ENCODE assay signal across 8 cellular contexts in the genomic region with DNA sequence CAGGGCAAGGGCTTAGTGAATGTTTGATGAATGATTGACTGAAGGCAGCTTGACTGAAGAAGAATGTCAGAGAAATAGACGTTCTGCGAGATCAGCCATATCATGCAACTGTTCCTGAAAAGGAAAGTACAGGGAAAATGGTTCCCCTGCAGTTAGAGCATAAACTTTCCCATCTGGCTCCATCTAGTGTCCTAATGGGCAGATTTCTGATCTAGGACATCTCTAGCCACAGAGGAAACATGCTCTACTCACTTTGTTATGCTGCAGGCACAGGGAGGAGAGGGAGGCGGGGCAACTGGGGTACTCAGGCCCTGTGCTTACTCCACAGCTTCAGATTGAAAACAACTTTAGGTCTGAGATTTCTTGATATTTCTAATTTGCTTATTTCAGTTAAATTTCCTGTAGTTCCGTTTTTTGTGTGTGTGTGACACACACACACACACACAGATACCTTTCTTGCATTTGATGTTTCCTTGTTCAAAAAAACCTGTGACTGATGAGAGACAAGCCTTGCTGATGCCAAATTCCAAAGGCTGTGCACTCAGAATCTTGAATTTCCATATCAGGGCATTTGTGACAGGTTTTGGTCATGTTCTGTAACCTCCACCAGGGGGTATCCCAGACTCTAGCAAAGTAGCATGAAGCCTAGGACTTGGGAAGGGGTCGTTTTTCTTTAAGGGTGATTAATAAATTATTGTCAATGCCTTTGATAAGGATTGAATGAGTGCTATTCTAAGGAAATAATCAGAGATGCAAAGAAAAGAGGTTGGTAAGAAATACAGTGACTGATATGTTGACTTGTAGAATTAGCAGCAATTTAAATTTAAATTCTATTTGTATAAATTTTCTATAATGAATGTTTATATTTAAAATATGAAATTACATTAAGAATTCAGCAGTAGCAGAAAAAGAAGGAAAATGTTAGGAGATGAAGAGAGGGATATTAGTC.
DNase-seq lines count a peak whose midpoint lies in the region; ATAC-seq and TF ChIP-seq lines count a peak whose summit lies in the region.

No MANE protein-coding gene starts in this region.

- peaks cover under 1 to 3% (median 3%) of the 10 kb centered on the region in 3 donors for H3K27me3 Mint-ChIP-seq in CD14-positive monocyte (ENCODE audit: low read depth in 3 of 3)

- no peak overlapping the region for H3K4me2 ChIP-seq in mesenchymal stem cell (ENCODE audit: low read length, poor library complexity, severe bottlenecking)

- H3K9ac ChIP-seq in mesenchymal stem cell (ENCODE audit: low read length), result peak overlapping the region; percentile 65

- ATAC-seq in gastroesophageal sphincter, result no peak

- no peak overlapping the region for H2BK12ac ChIP-seq in mesenchymal stem cell (ENCODE audit: low read length in 2 of 2)

- H3K9me3 ChIP-seq in A673 (ENCODE audit: low read depth, low read length, poor library complexity, severe bottlenecking) (no peaks in the 10 kb centered on the region), mesenchymal stem cell (ENCODE audit: control insufficient read depth, low read length) (no peaks in the 10 kb centered on the region), gastroesophageal sphincter (no peaks in the 10 kb centered on the region), vagina (no peaks in the 10 kb centered on the region)

- no peak overlapping the region for H3K4me3 ChIP-seq in A673 (ENCODE audit: low read depth, low read length, poor library complexity, severe bottlenecking)
- no peak overlapping the region for H3K4me3 ChIP-seq in mesenchymal stem cell (ENCODE audit: insufficient read depth in 1 of 2, low read depth in 1 of 2, low read length in 2 of 2)
- H3K4me3 ChIP-seq in gastroesophageal sphincter, result no peak overlapping the region
- H3K4me3 ChIP-seq in vagina, result no peak overlapping the region

- no peaks in the 10 kb centered on the region for H3K36me3 Mint-ChIP-seq in CD14-positive monocyte

- intact Hi-C loops in A673 (cut with micrococcal nuclease; ENCODE audit: unreplicated experiment) (loop anchor here (1.0 to 10.0 kb wide), 3 partner anchors 344 to 1416 kb away; no protein-coding TSS in a partner anchor), CD14-positive monocyte (cut with micrococcal nuclease) (no loop called here), vagina (cut with DNase I) (no loop called here)

- H2AFZ ChIP-seq in mesenchymal stem cell (ENCODE audit: low read depth, low read length), result no peak overlapping the region

- BruUV-seq in A673 (replicated peaks; lab: Mats Ljungman, UMichigan), result no TSS peak

- H2BK120ac ChIP-seq in mesenchymal stem cell (ENCODE audit: low read depth, low read length), result no peak overlapping the region

- peaks cover 9% of the 10 kb centered on the region for H3K4me1 ChIP-seq in A673 (ENCODE audit: insufficient read depth, low read length, poor library complexity, severe bottlenecking)
- no peaks in the 10 kb centered on the region for H3K4me1 ChIP-seq in mesenchymal stem cell (ENCODE audit: control insufficient read depth, insufficient read depth, low read depth, low read length)
- no peaks in the 10 kb centered on the region for H3K4me1 ChIP-seq in gastroesophageal sphincter
- H3K4me1 ChIP-seq in vagina, result no peaks in the 10 kb centered on the region

- no peaks in the 10 kb centered on the region for H3K4me1 Mint-ChIP-seq in CD14-positive monocyte

- no peak overlapping the region for H3K23ac ChIP-seq in mesenchymal stem cell (ENCODE audit: low read length in 2 of 2)

- no peaks in the 10 kb centered on the region for H3K27me3 ChIP-seq in A673 (replicated peaks; ENCODE audit: insufficient read depth, low read depth, low read length, poor library complexity)
- no peaks in the 10 kb centered on the region for H3K27me3 ChIP-seq in mesenchymal stem cell (ENCODE audit: control insufficient read depth in 1 of 2, insufficient read depth in 1 of 2, low read length in 2 of 2)
- H3K27me3 ChIP-seq in gastroesophageal sphincter, result peaks cover 4% of the 10 kb centered on the region
- no peaks in the 10 kb centered on the region for H3K27me3 ChIP-seq in vagina

- no peaks in the 10 kb centered on the region for H3K9me3 Mint-ChIP-seq in CD14-positive monocyte

- no peak overlapping the region for H4K8ac ChIP-seq in mesenchymal stem cell (ENCODE audit: low read length)

- in situ Hi-C loops in GM13977 (cut with MboI; ENCODE audit: low pct_unique_long_range_greater_than_20kb, low sequenced_read_pairs, unreplicated experiment), result loop anchor here (25.0 kb wide), 1 partner anchor 1421 kb away; no protein-coding TSS in a partner anchor

- no peak overlapping the region for H3K14ac ChIP-seq in mesenchymal stem cell (ENCODE audit: low read length in 2 of 2)

- H3K4ac ChIP-seq in mesenchymal stem cell (ENCODE audit: low read depth in 1 of 2, low read length in 2 of 2), result no peak overlapping the region

- H3K4me3 Mint-ChIP-seq in CD14-positive monocyte, result no peak overlapping the region

- no peak overlapping the region for H2BK15ac ChIP-seq in mesenchymal stem cell (ENCODE audit: low read depth, poor library complexity, severe bottlenecking)

- DNase-seq in A673 (ENCODE audit: low spot score), result peak; percentile 84
- DNase-seq in GM13977 (ENCODE audit: low spot score), result no peak
- DNase-seq in NCI-H2171 treated with DMSO at 0.1 percent for 48 hours (lab: John Stamatoyannopoulos, UW), result peak; percentile 78
- DNase-seq in brain pericyte (ENCODE audit: low read depth, low spot score), result peak; percentile 5
- peak; percentile 35 for DNase-seq in mesenchymal stem cell
- DNase-seq in CD14-positive monocyte (ENCODE audit: low spot score), result no peak
- no peak for DNase-seq in vagina (ENCODE audit: extremely low spot score in 2 of 2)

- H2BK5ac ChIP-seq in mesenchymal stem cell (ENCODE audit: low read depth, low read length, poor library complexity, severe bottlenecking), result no peak overlapping the region

- no peak overlapping the region for H3K18ac ChIP-seq in mesenchymal stem cell (ENCODE audit: low read depth in 1 of 2, low read length in 2 of 2)

- TF ChIP-seq CTCF in A673 (conservative IDR thresholded peaks at IDR 0.05; ENCODE audit: low read depth, low read length), result peak; percentile 71
- peak; percentile 31 for TF ChIP-seq CTCF in GM13977 (IDR thresholded peaks at IDR 0.05; ENCODE audit: extremely low read depth, insufficient read depth, missing control alignments)
- TF ChIP-seq CTCF in CD14-positive monocyte (IDR thresholded peaks at IDR 0.05), result no peak
- no peak for TF ChIP-seq CTCF in gastroesophageal sphincter (IDR thresholded peaks at IDR 0.05)
- no peak for TF ChIP-seq CTCF in vagina (IDR thresholded peaks at IDR 0.05)

- no peak for TF ChIP-seq EP300 in gastroesophageal sphincter (IDR thresholded peaks at IDR 0.05)

- H4K91ac ChIP-seq in mesenchymal stem cell (ENCODE audit: low read length), result no peak overlapping the region

- H3K79me1 ChIP-seq in mesenchymal stem cell (replicated peaks; ENCODE audit: low read length, poor library complexity, severe bottlenecking), result no peaks in the 10 kb centered on the region

- no peak overlapping the region for H2AK5ac ChIP-seq in mesenchymal stem cell (ENCODE audit: low read length, severe bottlenecking)

- H3K27ac ChIP-seq in A673 (ENCODE audit: low read depth, low read length, poor library complexity, severe bottlenecking), result peak overlapping the region; percentile 28
- no peak overlapping the region for H3K27ac ChIP-seq in mesenchymal stem cell (ENCODE audit: low read length, poor library complexity, severe bottlenecking)
- H3K27ac ChIP-seq in gastroesophageal sphincter, result no peak overlapping the region
- H3K27ac ChIP-seq in vagina, result no peak overlapping the region

- H3K27ac Mint-ChIP-seq in CD14-positive monocyte, result no peak overlapping the region

- POLR2A ChIA-PET in A673 (lab: Charles Lee; ENCODE audit: low non-redundant PET), result interaction anchor here (0.7 kb wide), 1 partner anchor 382 kb away, joined by 3 read pairs; no protein-coding TSS in a partner anchor

- H3K36me3 ChIP-seq in A673 (ENCODE audit: insufficient read depth, low read length, poor library complexity, severe bottlenecking) (no peaks in the 10 kb centered on the region), mesenchymal stem cell (ENCODE audit: control insufficient read depth in 1 of 2, insufficient read depth in 2 of 2, low read depth in 1 of 2, low read length in 2 of 2) (no peaks in the 10 kb centered on the region), gastroesophageal sphincter (no peaks in the 10 kb centered on the region), vagina (no peaks in the 10 kb centered on the region)

- TF ChIP-seq POLR2A in gastroesophageal sphincter (IDR thresholded peaks at IDR 0.05) (no peak), vagina (IDR thresholded peaks at IDR 0.05) (no peak)

- 38% methylated on average over 4 of the region's 5 CpGs for WGBS in mesenchymal stem cell
- 23 to 29% methylated on average over 5 of the region's 5 CpGs for WGBS in gastroesophageal sphincter (ENCODE audit: low coverage in 1 of 2), 2 donors

- CTCF ChIA-PET in A673 (lab: Charles Lee), result interaction anchor here (1.0 to 1.5 kb wide), 2 partner anchors 239 to 344 kb away, joined by 3 to 6 read pairs; no protein-coding TSS in a partner anchor

Comparison
In these comparisons a context has a peak if more than half of its experiments do, and no peak if none do; other contexts are left out.
1. DNase-seq: peak in A673 (single experiment), NCI-H2171 treated with DMSO at 0.1 percent for 48 hours (single experiment), brain pericyte (single experiment) and mesenchymal stem cell (single experiment); none in GM13977 (single experiment), CD14-positive monocyte (single experiment) and vagina (0 of 2).
2. CTCF ChIP-seq: peak in A673 (single experiment) and GM13977 (single experiment); none in CD14-positive monocyte (single experiment), gastroesophageal sphincter (0 of 4) and vagina (0 of 3).